ENCODE assay signal across 14 cellular contexts in the genomic region with DNA sequence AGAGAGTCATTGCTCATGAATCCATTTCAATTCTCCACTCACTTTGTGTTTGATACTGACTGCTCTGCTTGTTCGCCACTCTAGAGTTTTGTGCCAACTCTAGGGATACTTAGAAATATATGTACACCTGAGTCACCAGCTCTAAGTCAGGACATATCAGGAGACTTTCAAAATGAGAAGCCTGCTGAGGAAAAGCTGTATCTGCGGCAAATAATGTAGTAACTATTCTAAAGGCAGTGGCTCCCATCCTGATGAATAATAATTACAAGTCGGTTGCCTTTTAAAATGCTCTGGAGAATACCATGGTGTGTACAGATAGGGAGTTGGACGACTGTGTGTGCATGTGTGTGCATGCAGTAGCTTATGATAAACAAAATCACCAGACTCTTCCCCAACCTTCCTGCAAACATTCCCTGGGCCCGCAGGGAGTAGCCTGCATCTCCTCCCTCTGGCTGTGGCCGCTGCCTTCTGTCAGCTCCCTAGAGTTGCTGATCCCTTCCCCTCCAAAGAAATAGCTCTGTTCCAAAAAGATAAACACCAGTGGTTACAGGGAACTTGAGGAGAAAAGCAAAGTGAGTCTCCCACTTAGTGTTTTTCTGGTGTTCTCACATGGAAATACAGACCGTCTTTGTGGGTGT.
"Had no signal": no experiment of that assay in that cellular context is flagged by ENCODE, and none has a peak within 500 bp of the region (broad histone marks: within the 10 kb centered on the region; RNA-seq: fewer than 3 reads in every experiment).

No MANE protein-coding gene starts in this region.

- ATAC-seq: activated naive CD4-positive, alpha-beta T cell treated with anti-CD3 and anti-CD28 coated beads, Interleukin-2, amount 50 U/mL, for 72 hours; left colon; natural killer cell treated with Interleukin-12 subunit alpha and Interleukin-12 subunit beta and Interleukin-15 and Interleukin-18, amount 100 ng/mL, for 72 hours; T-helper 17 cell had no signal

- H3K36me3 ChIP-seq: colonic mucosa, stomach, tibial nerve had no signal

- H3K27ac ChIP-seq: colonic mucosa, stomach, tibial nerve had no signal

- H3K4me3 ChIP-seq: colonic mucosa, stomach, tibial nerve had no signal

- H3K9me3 ChIP-seq: colonic mucosa, stomach, tibial nerve had no signal

- DNase-seq: activated CD4-positive, CD25-positive, alpha-beta regulatory T cell; activated effector memory CD4-positive, alpha-beta T cell treated with Interleukin-2 at 50 U/mL for 16 hours; activated T-cell treated with anti-CD3 and anti-CD28 coated beads, Interleukin-2, amount 50 U/mL, for 24 hours; colonic mucosa; effector memory CD4-positive, alpha-beta T cell; erythroblast; immature natural killer cell; left colon; SHP77; stomach; T-helper 17 cell had no signal

- H3K4me1 ChIP-seq: colonic mucosa had no signal

- H3K27me3 ChIP-seq: colonic mucosa, stomach, tibial nerve had no signal
